Comparison of ENCODE assay signal across 13 cellular contexts in the genomic region with DNA sequence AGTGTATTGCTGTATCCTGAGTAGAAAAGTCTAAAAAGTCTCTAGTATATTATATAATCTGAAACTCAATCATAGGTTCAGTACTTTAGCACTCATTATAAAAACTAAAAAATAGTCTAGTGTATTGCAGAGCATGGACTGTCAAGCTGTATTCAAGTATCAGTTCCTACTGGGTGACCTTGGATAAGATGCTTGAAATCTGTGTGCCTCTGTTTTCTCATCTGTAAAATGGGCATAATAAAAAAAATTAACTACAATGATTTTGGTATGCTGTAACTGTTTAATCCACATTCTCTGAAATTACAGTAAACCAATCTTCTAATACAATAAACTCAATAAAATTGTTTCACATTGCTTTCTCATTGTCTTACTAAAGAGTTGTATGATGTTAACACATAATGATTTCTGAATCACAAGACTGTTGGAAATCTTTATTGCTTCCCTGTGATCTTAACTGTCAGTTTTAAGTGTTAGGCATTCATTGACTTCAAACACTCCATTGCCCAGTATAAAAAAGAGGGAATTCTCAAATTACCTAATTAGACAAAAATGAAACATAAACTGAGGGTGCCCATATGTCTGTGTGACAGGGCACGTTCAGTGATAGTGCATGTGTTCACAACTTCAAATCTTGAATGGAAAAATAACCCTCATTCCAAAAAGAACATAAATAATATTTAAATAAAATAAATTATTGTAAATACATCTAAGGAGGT. TPM values are rescaled to one million over a fixed set of nuclear protein-coding genes. Genes with fewer than 3 reads are reported as not detected.
DNase-seq lines count a peak whose midpoint lies in the region; ATAC-seq and TF ChIP-seq lines count a peak whose summit lies in the region.
"Had no signal": no experiment of that assay in that cellular context is flagged by ENCODE, and none has a peak within 500 bp of the region (broad histone marks: within the 10 kb centered on the region; RNA-seq: fewer than 3 reads in every experiment).

No MANE protein-coding gene starts in this region.

- no peak for ATAC-seq in upper lobe of left lung (ENCODE audit: low FRiP score in 2 of 2)
- ATAC-seq in GM18517 (IDR thresholded peaks at IDR 0.05; ENCODE audit: unreplicated experiment): no peak
- ATAC-seq in GM18520 (IDR thresholded peaks at IDR 0.05; ENCODE audit: unreplicated experiment): no peak
- no peak for ATAC-seq in GM21423 (IDR thresholded peaks at IDR 0.05; ENCODE audit: unreplicated experiment)

- H3K36me3 ChIP-seq in cardiac muscle cell: no peaks in the 10 kb centered on the region
- H3K36me3 ChIP-seq in upper lobe of left lung: no peaks in the 10 kb centered on the region
- H3K36me3 ChIP-seq: neural progenitor cell had no signal

- WGBS in upper lobe of left lung, 2 donors: 31 to 59% methylated on average over 1 of the region's 1 CpG

- H3K9me3 ChIP-seq in cardiac muscle cell (ENCODE audit: low read depth): no peaks in the 10 kb centered on the region
- H3K9me3 ChIP-seq in upper lobe of left lung: no peaks in the 10 kb centered on the region

- H3K27me3 ChIP-seq in cardiac muscle cell: no peaks in the 10 kb centered on the region
- H3K27me3 ChIP-seq in upper lobe of left lung: no peaks in the 10 kb centered on the region
- H3K27me3 ChIP-seq: neural progenitor cell had no signal

- H3K27ac ChIP-seq in cardiac muscle cell (no peak overlapping the region), epithelial cell of prostate (peak overlapping the region; percentile 90), upper lobe of left lung (peak overlapping the region; percentile 48 to 96 (median 90))
- H3K27ac ChIP-seq: neural progenitor cell had no signal

- peak overlapping the region; percentile 49 for H3K4me3 ChIP-seq in cardiac muscle cell
- H3K4me3 ChIP-seq in upper lobe of left lung: peak overlapping the region in 3 of 4 donors; percentile 57 to 69 (median 60)
- H3K4me3 ChIP-seq: neural progenitor cell had no signal

- intact Hi-C loops in cardiac septum (cut with DNase I): no loop called here

- H3K4me1 ChIP-seq in cardiac muscle cell (ENCODE audit: low read depth) (peaks cover 23% of the 10 kb centered on the region), upper lobe of left lung (peaks cover 18 to 59% (median 35%) of the 10 kb centered on the region in 4 donors)

- TF ChIP-seq CTCF in cardiac muscle cell (IDR thresholded peaks at IDR 0.05; ENCODE audit: low read depth, low read length) (no peak), upper lobe of left lung (IDR thresholded peaks at IDR 0.05) (no peak)

- TF ChIP-seq POLR2A in upper lobe of left lung (IDR thresholded peaks at IDR 0.05): no peak

- no peak for DNase-seq in cardiac muscle cell (ENCODE audit: low read depth in 1 of 2, low spot score in 1 of 2)
- DNase-seq in cardiac septum (ENCODE audit: low spot score): no peak
- DNase-seq in epithelial cell of prostate (ENCODE audit: low read depth, low spot score): no peak
- peak; percentile 39 for DNase-seq in myocyte (ENCODE audit: low read depth)
- DNase-seq in upper lobe of left lung: no peak
- DNase-seq: ACHN; activated T-cell treated with anti-CD3 and anti-CD28 coated beads, Interleukin-2, amount 50 U/mL, for 1 hour; KG1; SHP77 had no signal

- TF ChIP-seq EP300 in upper lobe of left lung (IDR thresholded peaks at IDR 0.05): no peak

RNA-seq across cellular contexts. Expression of gene STARD13, which starts 2.2 kb away (rescaled TPM):
- 23.5 and 23.8 TPM in 2 replicates for total RNA-seq in cardiac muscle cell
- polyA plus RNA-seq in cardiac muscle cell: 15.7 and 16.5 TPM in 2 replicates
- total RNA-seq in cardiac septum: 26.9 TPM
- total RNA-seq in myocyte: 28.6 and 41.7 TPM in 2 replicates
- 27.1 TPM for polyA plus RNA-seq in myocyte (2012)
- 10 to 100 TPM; 43.6 to 76.5 (median 63.7) TPM for total RNA-seq in upper lobe of left lung
